In the genomic region with DNA sequence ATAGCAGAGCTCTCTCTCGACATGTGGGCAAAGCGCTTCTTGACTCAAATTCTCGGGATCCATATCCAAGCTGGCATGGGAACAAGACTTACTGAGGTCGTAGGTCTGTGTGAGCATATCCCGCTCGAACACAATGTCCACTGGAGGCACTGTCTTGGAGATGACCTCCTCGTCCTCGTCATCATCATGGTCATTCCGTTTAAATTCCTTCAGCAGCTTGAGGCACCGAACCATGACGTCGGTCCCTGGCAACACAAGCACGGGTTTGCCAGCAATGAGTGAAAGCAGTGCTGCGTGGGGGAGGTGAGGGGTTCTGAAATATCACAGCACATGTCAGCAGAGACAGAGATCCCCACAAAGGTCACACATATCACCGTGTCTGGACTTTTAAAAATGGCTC, we compare ENCODE assay signal across 18 cellular contexts. TPM values are rescaled to one million over a fixed set of nuclear protein-coding genes. Genes with fewer than 3 reads are reported as not detected.
DNase-seq lines count a peak whose midpoint lies in the region; ATAC-seq and TF ChIP-seq lines count a peak whose summit lies in the region.
"Had no signal": no experiment of that assay in that cellular context is flagged by ENCODE, and none has a peak within 500 bp of the region (broad histone marks: within the 10 kb centered on the region; RNA-seq: fewer than 3 reads in every experiment).

No MANE protein-coding gene starts in this region.

- H3K4me2 ChIP-seq in osteoblast (ENCODE audit: insufficient read depth, low read length): no peak overlapping the region
- H3K4me2 ChIP-seq: A549 had no signal

- H2AFZ ChIP-seq in osteoblast (ENCODE audit: low read length): no peak overlapping the region

- TF ChIP-seq CTCF in left ventricle myocardium inferior (IDR thresholded peaks at IDR 0.05; ENCODE audit: borderline replicate concordance) (peak; percentile 33), osteoblast (IDR thresholded peaks at IDR 0.05; ENCODE audit: extremely low read depth, low read depth, low read length) (no peak)

- peaks cover 6% of the 10 kb centered on the region for H4K20me1 ChIP-seq in osteoblast (ENCODE audit: insufficient read depth, low read length)

- H3K4me1 ChIP-seq in left ventricle myocardium inferior: peaks cover 44% of the 10 kb centered on the region
- no peaks in the 10 kb centered on the region for H3K4me1 ChIP-seq in osteoblast (ENCODE audit: insufficient read depth, low read length)
- H3K4me1 ChIP-seq: A549, pancreas had no signal

- peaks cover 71% of the 10 kb centered on the region for H3K36me3 ChIP-seq in left ventricle myocardium inferior
- H3K36me3 ChIP-seq in osteoblast (ENCODE audit: insufficient read depth, low read length): peaks cover 56% of the 10 kb centered on the region

- intact Hi-C loops in left ventricle myocardium inferior (cut with micrococcal nuclease): no loop called here

- H3K27ac ChIP-seq in left ventricle myocardium inferior (replicated peaks): peak overlapping the region; percentile 95
- H3K27ac ChIP-seq in osteoblast (ENCODE audit: low read depth, low read length): no peak overlapping the region
- H3K27ac ChIP-seq: A549, pancreas, SK-N-MC had no signal

- H3K9me3 ChIP-seq in left ventricle myocardium inferior (replicated peaks) (no peaks in the 10 kb centered on the region), osteoblast (ENCODE audit: low read depth, low read length) (no peaks in the 10 kb centered on the region)
- H3K9me3 ChIP-seq: A549, mucosa of descending colon, pancreas had no signal

- H3K4me3 ChIP-seq in left ventricle myocardium inferior: no peak overlapping the region
- H3K4me3 ChIP-seq in osteoblast (ENCODE audit: insufficient read depth, low read length): no peak overlapping the region
- H3K4me3 ChIP-seq: A549, mucosa of descending colon, pancreas, SK-N-MC had no signal

- DNase-seq in Ammon's horn (ENCODE audit: low spot score) (peak; percentile 55), cerebellum (ENCODE audit: low spot score) (peak; percentile 31), left ventricle myocardium inferior (peak; percentile 67), osteoblast (ENCODE audit: insufficient read length, low spot score, missing footprints) (peak; percentile 27)
- DNase-seq in activated T-cell treated with anti-CD3 and anti-CD28 coated beads, Interleukin-2, amount 50 U/mL, for 1 hour: no peak
- DNase-seq: activated CD4-positive, alpha-beta T cell treated with anti-CD3 and anti-CD28 coated beads, Interleukin-2, amount 10 ng/mL, durations not matched to agents 7 days and 5 days; cerebellar nuclear complex; mucosa of descending colon; NCI-H1694 treated with DMSO at 0.1 percent for 48 hours; NCI-H524 treated with DMSO at 0.1 percent for 48 hours; OCI-M1; pancreas; stimulated activated naive CD4-positive, alpha-beta T cell treated with Interleukin-2 at 50 U/mL for 16 hours had no signal

- H3K27me3 ChIP-seq in left ventricle myocardium inferior (ENCODE audit: low read depth) (no peaks in the 10 kb centered on the region), osteoblast (ENCODE audit: insufficient read depth, low read length) (no peaks in the 10 kb centered on the region)
- H3K27me3 ChIP-seq: pancreas had no signal

- no peaks in the 10 kb centered on the region for H3K79me2 ChIP-seq in osteoblast (ENCODE audit: insufficient read depth, low read length)

- no peak for ATAC-seq in GM21528 (IDR thresholded peaks at IDR 0.05; ENCODE audit: low FRiP score, unreplicated experiment)
- ATAC-seq in HG03520 (IDR thresholded peaks at IDR 0.05; ENCODE audit: unreplicated experiment): no peak
- no peak for ATAC-seq in GM21423 (IDR thresholded peaks at IDR 0.05; ENCODE audit: unreplicated experiment)
- ATAC-seq: A549, mucosa of descending colon had no signal

RNA-seq across cellular contexts. Expression of gene GTF3C1, which starts 38.1 kb away (rescaled TPM):
- total RNA-seq in cerebellum: 56.7 TPM
- total RNA-seq in left ventricle myocardium inferior: 46.9 TPM
- 55.1 and 59.0 TPM in 2 replicates for total RNA-seq in osteoblast

RNA-seq across cellular contexts. Expression of gene KATNIP, which starts 38.3 kb away (rescaled TPM):
- 26.7 TPM for total RNA-seq in cerebellum
- total RNA-seq in left ventricle myocardium inferior: 12.0 TPM
- 30.8 and 32.7 TPM in 2 replicates for total RNA-seq in osteoblast
